Comparison of ENCODE assay signal across 1 cellular context in the genomic region with DNA sequence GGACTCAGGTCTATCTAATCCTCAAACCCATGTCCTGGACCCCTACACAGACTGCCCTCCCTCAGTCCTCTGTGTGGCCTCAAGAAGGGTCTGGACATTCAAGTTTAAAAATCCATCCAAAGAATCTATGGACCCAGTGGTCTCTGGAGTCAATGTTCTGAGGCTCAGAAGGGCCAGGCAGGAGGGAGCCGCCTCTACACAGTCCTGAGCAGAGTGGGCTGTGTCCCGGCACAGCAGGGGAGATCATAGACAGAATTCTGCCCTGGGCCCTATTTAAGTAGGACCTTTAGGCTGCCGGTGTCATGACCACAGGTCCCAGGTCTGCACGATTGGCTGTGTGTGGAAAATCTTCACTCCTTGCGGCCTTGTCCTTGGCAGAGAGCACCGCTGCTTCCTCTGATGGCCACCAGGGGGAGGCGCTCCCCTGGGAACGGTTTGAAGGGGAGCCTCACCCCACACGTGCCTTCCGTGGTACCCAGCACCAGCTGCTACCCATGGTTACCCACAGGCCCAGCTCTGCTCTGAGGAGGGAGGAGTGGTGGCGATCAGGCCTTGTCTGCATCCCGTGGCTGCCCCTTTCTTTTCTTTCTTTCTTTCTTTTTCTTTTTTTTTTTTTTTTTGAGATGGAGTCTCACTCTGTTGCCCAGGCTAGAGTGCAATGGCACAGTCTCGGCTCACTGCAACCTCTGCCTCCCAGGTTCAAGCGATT.
TF ChIP-seq lines count a peak whose summit lies in the region.

No MANE protein-coding gene starts in this region.

TF ChIP-seq in HepG2, 621 proteins besides CTCF, POLR2A, EP300 and RAD21 (continued from another document and continues in another):
- TF ChIP-seq, protein P1, sequence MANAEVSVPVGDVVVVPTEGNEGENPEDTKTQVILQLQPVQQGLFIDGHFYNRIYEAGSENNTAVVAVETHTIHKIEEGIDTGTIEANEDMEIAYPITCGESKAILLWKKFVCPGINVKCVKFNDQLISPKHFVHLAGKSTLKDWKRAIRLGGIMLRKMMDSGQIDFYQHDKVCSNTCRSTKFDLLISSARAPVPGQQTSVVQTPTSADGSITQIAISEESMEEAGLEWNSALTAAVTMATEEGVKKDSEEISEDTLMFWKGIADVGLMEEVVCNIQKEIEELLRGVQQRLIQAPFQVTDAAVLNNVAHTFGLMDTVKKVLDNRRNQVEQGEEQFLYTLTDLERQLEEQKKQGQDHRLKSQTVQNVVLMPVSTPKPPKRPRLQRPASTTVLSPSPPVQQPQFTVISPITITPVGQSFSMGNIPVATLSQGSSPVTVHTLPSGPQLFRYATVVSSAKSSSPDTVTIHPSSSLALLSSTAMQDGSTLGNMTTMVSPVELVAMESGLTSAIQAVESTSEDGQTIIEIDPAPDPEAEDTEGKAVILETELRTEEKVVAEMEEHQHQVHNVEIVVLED (CRISPR knock-in tag; IDR thresholded peaks at IDR 0.05; ENCODE audit: borderline replicate concordance) = no peak
- TF ChIP-seq ISX (CRISPR knock-in tag; conservative IDR thresholded peaks at IDR 0.05) = no peak
- TF ChIP-seq NR1H2 (CRISPR knock-in tag; IDR thresholded peaks at IDR 0.05; ENCODE audit: borderline replicate concordance, low read depth) = no peak
- TF ChIP-seq ZNF335 (CRISPR knock-in tag; IDR thresholded peaks at IDR 0.05) = no peak
- TF ChIP-seq HNRNPL (IDR thresholded peaks at IDR 0.05; ENCODE audit: low read depth, low read length) = peak; percentile 67; the same call in 1 of the 2 replicates
- TF ChIP-seq SMC3 (IDR thresholded peaks at IDR 0.05; ENCODE audit: low read length) = peak; percentile 42
- TF ChIP-seq, protein P2, sequence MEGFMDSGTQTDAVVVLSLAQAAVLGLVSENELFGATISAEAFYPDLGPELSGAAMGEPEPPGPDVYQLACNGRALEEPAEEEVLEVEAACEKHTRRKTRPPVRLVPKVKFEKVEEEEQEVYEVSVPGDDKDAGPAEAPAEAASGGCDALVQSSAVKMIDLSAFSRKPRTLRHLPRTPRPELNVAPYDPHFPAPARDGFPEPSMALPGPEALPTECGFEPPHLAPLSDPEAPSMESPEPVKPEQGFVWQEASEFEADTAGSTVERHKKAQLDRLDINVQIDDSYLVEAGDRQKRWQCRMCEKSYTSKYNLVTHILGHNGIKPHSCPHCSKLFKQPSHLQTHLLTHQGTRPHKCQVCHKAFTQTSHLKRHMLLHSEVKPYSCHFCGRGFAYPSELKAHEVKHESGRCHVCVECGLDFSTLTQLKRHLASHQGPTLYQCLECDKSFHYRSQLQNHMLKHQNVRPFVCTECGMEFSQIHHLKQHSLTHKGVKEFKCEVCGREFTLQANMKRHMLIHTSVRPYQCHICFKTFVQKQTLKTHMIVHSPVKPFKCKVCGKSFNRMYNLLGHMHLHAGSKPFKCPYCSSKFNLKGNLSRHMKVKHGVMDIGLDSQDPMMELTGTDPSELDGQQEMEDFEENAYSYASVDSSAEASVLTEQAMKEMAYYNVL (CRISPR knock-in tag; IDR thresholded peaks at IDR 0.05; ENCODE audit: borderline replicate concordance) = 0 out of 2 replicates have a peak, but pooled peaks have one; percentile 30
- TF ChIP-seq FOXO1 (CRISPR knock-in tag; IDR thresholded peaks at IDR 0.05) = 0 out of 2 replicates have a peak, but pooled peaks have one; percentile 26
- no peak for TF ChIP-seq AGO1 (IDR thresholded peaks at IDR 0.05; ENCODE audit: low read depth, low read length, poor library complexity, severe bottlenecking)
- TF ChIP-seq ZFP90 (CRISPR knock-in tag; IDR thresholded peaks at IDR 0.05; ENCODE audit: borderline replicate concordance) = no peak
- TF ChIP-seq ZNF296 (CRISPR knock-in tag; conservative IDR thresholded peaks at IDR 0.05) = no peak
- no peak for TF ChIP-seq NFE2 (CRISPR knock-in tag; IDR thresholded peaks at IDR 0.05)
- peak; percentile 88 for TF ChIP-seq BHLHE40 (IDR thresholded peaks at IDR 0.05; ENCODE audit: low read length)
- TF ChIP-seq AGO2 (optimal IDR thresholded peaks at IDR 0.05; ENCODE audit: low read depth, low read length) = no peak
- TF ChIP-seq PHF21A (CRISPR knock-in tag; IDR thresholded peaks at IDR 0.05) = no peak
- TF ChIP-seq RFXANK (CRISPR knock-in tag; IDR thresholded peaks at IDR 0.05) = no peak
- peak; percentile 40; the same call in 1 of the 2 replicates for TF ChIP-seq KDM2A (CRISPR knock-in tag; IDR thresholded peaks at IDR 0.05; ENCODE audit: borderline replicate concordance, low read depth)
- 0 out of 2 replicates have a peak, but pooled peaks have one; percentile 20 for TF ChIP-seq ZMYM4 (CRISPR knock-in tag; IDR thresholded peaks at IDR 0.05)
- no peak for TF ChIP-seq SOX6 (IDR thresholded peaks at IDR 0.05)
- peak; percentile 31; the same call in 1 of the 2 replicates for TF ChIP-seq SOX6 (CRISPR knock-in tag; IDR thresholded peaks at IDR 0.05)
- no peak for TF ChIP-seq ZNF367 (CRISPR knock-in tag; IDR thresholded peaks at IDR 0.05; ENCODE audit: borderline replicate concordance)
- TF ChIP-seq, protein P3, sequence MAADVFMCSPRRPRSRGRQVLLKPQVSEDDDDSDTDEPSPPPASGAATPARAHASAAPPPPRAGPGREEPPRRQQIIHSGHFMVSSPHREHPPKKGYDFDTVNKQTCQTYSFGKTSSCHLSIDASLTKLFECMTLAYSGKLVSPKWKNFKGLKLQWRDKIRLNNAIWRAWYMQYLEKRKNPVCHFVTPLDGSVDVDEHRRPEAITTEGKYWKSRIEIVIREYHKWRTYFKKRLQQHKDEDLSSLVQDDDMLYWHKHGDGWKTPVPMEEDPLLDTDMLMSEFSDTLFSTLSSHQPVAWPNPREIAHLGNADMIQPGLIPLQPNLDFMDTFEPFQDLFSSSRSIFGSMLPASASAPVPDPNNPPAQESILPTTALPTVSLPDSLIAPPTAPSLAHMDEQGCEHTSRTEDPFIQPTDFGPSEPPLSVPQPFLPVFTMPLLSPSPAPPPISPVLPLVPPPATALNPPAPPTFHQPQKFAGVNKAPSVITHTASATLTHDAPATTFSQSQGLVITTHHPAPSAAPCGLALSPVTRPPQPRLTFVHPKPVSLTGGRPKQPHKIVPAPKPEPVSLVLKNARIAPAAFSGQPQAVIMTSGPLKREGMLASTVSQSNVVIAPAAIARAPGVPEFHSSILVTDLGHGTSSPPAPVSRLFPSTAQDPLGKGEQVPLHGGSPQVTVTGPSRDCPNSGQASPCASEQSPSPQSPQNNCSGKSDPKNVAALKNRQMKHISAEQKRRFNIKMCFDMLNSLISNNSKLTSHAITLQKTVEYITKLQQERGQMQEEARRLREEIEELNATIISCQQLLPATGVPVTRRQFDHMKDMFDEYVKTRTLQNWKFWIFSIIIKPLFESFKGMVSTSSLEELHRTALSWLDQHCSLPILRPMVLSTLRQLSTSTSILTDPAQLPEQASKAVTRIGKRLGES (CRISPR knock-in tag; IDR thresholded peaks at IDR 0.05; ENCODE audit: borderline replicate concordance) = no peak
- TF ChIP-seq, protein P4, sequence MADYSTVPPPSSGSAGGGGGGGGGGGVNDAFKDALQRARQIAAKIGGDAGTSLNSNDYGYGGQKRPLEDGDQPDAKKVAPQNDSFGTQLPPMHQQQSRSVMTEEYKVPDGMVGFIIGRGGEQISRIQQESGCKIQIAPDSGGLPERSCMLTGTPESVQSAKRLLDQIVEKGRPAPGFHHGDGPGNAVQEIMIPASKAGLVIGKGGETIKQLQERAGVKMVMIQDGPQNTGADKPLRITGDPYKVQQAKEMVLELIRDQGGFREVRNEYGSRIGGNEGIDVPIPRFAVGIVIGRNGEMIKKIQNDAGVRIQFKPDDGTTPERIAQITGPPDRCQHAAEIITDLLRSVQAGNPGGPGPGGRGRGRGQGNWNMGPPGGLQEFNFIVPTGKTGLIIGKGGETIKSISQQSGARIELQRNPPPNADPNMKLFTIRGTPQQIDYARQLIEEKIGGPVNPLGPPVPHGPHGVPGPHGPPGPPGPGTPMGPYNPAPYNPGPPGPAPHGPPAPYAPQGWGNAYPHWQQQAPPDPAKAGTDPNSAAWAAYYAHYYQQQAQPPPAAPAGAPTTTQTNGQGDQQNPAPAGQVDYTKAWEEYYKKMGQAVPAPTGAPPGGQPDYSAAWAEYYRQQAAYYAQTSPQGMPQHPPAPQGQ (CRISPR knock-in tag; IDR thresholded peaks at IDR 0.05; ENCODE audit: borderline replicate concordance) = 0 out of 2 replicates have a peak, but pooled peaks have one; percentile 61
- TF ChIP-seq ZNF10 (CRISPR knock-in tag; IDR thresholded peaks at IDR 0.05; ENCODE audit: borderline replicate concordance, low read depth) = no peak
- no peak for TF ChIP-seq ATF7 (IDR thresholded peaks at IDR 0.05)
- no peak for TF ChIP-seq ATF7 (CRISPR knock-in tag; IDR thresholded peaks at IDR 0.05)
- TF ChIP-seq, protein P5, sequence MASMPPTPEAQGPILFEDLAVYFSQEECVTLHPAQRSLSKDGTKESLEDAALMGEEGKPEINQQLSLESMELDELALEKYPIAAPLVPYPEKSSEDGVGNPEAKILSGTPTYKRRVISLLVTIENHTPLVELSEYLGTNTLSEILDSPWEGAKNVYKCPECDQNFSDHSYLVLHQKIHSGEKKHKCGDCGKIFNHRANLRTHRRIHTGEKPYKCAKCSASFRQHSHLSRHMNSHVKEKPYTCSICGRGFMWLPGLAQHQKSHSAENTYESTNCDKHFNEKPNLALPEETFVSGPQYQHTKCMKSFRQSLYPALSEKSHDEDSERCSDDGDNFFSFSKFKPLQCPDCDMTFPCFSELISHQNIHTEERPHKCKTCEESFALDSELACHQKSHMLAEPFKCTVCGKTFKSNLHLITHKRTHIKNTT (CRISPR knock-in tag; IDR thresholded peaks at IDR 0.05) = no peak
- TF ChIP-seq ZC3H4 (CRISPR knock-in tag; IDR thresholded peaks at IDR 0.05; ENCODE audit: borderline replicate concordance) = no peak
- TF ChIP-seq, protein P6, sequence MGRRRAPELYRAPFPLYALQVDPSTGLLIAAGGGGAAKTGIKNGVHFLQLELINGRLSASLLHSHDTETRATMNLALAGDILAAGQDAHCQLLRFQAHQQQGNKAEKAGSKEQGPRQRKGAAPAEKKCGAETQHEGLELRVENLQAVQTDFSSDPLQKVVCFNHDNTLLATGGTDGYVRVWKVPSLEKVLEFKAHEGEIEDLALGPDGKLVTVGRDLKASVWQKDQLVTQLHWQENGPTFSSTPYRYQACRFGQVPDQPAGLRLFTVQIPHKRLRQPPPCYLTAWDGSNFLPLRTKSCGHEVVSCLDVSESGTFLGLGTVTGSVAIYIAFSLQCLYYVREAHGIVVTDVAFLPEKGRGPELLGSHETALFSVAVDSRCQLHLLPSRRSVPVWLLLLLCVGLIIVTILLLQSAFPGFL (CRISPR knock-in tag; IDR thresholded peaks at IDR 0.05) = no peak
- no peak for TF ChIP-seq TSC22D2 (CRISPR knock-in tag; IDR thresholded peaks at IDR 0.05; ENCODE audit: borderline replicate concordance)
- TF ChIP-seq, protein P7, sequence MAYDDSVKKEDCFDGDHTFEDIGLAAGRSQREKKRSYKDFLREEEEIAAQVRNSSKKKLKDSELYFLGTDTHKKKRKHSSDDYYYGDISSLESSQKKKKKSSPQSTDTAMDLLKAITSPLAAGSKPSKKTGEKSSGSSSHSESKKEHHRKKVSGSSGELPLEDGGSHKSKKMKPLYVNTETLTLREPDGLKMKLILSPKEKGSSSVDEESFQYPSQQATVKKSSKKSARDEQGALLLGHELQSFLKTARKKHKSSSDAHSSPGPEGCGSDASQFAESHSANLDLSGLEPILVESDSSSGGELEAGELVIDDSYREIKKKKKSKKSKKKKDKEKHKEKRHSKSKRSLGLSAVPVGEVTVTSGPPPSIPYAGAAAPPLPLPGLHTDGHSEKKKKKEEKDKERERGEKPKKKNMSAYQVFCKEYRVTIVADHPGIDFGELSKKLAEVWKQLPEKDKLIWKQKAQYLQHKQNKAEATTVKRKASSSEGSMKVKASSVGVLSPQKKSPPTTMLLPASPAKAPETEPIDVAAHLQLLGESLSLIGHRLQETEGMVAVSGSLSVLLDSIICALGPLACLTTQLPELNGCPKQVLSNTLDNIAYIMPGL (CRISPR knock-in tag; IDR thresholded peaks at IDR 0.05; ENCODE audit: borderline replicate concordance in 1 of 2, low read depth in 1 of 2) = peak in 1 of 2 experiments; percentile 76; a peak in 1 of 4 replicates
- no peak for TF ChIP-seq PHF20 (CRISPR knock-in tag; IDR thresholded peaks at IDR 0.05)
- TF ChIP-seq NFKB2 (CRISPR knock-in tag; IDR thresholded peaks at IDR 0.05; ENCODE audit: borderline replicate concordance) = peak; percentile 22; the same call in 1 of the 2 replicates
- TF ChIP-seq, protein P8, sequence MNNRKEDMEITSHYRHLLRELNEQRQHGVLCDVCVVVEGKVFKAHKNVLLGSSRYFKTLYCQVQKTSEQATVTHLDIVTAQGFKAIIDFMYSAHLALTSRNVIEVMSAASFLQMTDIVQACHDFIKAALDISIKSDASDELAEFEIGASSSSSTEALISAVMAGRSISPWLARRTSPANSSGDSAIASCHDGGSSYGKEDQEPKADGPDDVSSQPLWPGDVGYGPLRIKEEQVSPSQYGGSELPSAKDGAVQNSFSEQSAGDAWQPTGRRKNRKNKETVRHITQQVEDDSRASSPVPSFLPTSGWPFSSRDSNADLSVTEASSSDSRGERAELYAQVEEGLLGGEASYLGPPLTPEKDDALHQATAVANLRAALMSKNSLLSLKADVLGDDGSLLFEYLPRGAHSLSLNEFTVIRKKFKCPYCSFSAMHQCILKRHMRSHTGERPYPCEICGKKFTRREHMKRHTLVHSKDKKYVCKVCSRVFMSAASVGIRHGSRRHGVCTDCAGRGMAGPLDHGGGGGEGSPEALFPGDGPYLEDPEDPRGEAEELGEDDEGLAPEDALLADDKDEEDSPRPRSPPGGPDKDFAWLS (CRISPR knock-in tag; IDR thresholded peaks at IDR 0.05; ENCODE audit: borderline replicate concordance) = 0 out of 2 replicates have a peak, but pooled peaks have one; percentile 45
- TF ChIP-seq, protein P9, sequence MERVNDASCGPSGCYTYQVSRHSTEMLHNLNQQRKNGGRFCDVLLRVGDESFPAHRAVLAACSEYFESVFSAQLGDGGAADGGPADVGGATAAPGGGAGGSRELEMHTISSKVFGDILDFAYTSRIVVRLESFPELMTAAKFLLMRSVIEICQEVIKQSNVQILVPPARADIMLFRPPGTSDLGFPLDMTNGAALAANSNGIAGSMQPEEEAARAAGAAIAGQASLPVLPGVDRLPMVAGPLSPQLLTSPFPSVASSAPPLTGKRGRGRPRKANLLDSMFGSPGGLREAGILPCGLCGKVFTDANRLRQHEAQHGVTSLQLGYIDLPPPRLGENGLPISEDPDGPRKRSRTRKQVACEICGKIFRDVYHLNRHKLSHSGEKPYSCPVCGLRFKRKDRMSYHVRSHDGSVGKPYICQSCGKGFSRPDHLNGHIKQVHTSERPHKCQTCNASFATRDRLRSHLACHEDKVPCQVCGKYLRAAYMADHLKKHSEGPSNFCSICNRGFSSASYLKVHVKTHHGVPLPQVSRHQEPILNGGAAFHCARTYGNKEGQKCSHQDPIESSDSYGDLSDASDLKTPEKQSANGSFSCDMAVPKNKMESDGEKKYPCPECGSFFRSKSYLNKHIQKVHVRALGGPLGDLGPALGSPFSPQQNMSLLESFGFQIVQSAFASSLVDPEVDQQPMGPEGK (CRISPR knock-in tag; IDR thresholded peaks at IDR 0.05) = peak; percentile 33; the same call in 1 of the 2 replicates
- no peak for TF ChIP-seq ZNF652 (CRISPR knock-in tag; IDR thresholded peaks at IDR 0.05; ENCODE audit: borderline replicate concordance, low read depth)
- no peak for TF ChIP-seq SRSF1 (optimal IDR thresholded peaks at IDR 0.05; ENCODE audit: low read depth, low read length)
- TF ChIP-seq ZNF350 (CRISPR knock-in tag; IDR thresholded peaks at IDR 0.05; ENCODE audit: borderline replicate concordance, low read depth) = no peak
- TF ChIP-seq, protein P10, sequence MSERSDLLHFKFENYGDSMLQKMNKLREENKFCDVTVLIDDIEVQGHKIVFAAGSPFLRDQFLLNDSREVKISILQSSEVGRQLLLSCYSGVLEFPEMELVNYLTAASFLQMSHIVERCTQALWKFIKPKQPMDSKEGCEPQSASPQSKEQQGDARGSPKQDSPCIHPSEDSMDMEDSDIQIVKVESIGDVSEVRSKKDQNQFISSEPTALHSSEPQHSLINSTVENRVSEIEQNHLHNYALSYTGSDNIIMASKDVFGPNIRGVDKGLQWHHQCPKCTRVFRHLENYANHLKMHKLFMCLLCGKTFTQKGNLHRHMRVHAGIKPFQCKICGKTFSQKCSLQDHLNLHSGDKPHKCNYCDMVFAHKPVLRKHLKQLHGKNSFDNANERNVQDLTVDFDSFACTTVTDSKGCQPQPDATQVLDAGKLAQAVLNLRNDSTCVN (CRISPR knock-in tag; IDR thresholded peaks at IDR 0.05; ENCODE audit: borderline replicate concordance) = no peak
- no peak for TF ChIP-seq NCOA5 (CRISPR knock-in tag; IDR thresholded peaks at IDR 0.05)
